Comparison of ENCODE assay signal across 8 cellular contexts in the genomic region with DNA sequence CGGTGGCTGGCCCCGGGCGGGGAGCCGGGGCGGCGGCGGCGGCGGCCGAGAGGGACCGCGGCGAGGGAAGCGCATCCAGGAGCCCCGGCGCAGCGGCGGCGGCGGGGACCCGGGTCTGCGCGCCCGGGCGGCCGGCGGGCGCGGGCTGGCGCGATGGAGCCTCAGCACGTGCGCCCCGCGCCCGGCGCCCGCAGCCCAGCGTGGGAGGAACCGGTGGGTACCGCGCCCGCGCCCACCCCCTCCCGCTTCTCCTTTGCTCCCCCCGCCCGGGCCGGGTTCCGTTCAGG. TPM values are rescaled to one million over a fixed set of nuclear protein-coding genes. Genes with fewer than 3 reads are reported as not detected.
A peak's percentile ranks its signal among the peaks of the same experiment; 100 is the strongest.
DNase-seq lines count a peak whose midpoint lies in the region; ATAC-seq and TF ChIP-seq lines count a peak whose summit lies in the region.

No MANE protein-coding gene starts in this region.

- DNase-seq in activated T-cell treated with anti-CD3 and anti-CD28 coated beads, Interleukin-2, amount 50 U/mL, for 72 hours: no peak
- DNase-seq in activated T-cell treated with anti-CD3 and anti-CD28 coated beads, Interleukin-2, amount 50 U/mL, for 1 hour: no peak
- no peak for DNase-seq in kidney epithelial cell (ENCODE audit: low read depth)
- no peak for DNase-seq in upper lobe of left lung
- DNase-seq in GM03348 (ENCODE audit: low spot score): no peak

- H3K36me3 ChIP-seq in kidney epithelial cell (ENCODE audit: control insufficient read depth, insufficient read depth, low read length): no peaks in the 10 kb centered on the region
- no peaks in the 10 kb centered on the region for H3K36me3 ChIP-seq in upper lobe of left lung

- H3K4me3 Mint-ChIP-seq in activated T-cell treated with anti-CD3 and anti-CD28 coated beads, Interleukin-2, amount 50 U/mL, for 72 hours: peak overlapping the region; percentile 93 to 97
- peak overlapping the region; percentile 89 for H3K4me3 Mint-ChIP-seq in activated T-helper 17 cell treated with anti-CD3 and anti-CD28 coated beads, Interleukin-2, amount 50 U/mL, for 72 hours

- H3K36me3 Mint-ChIP-seq in activated T-cell treated with anti-CD3 and anti-CD28 coated beads, Interleukin-2, amount 50 U/mL, for 72 hours (ENCODE audit: insufficient read depth in 2 of 2): peaks cover 3 to 6% of the 10 kb centered on the region in 2 donors
- peaks cover 7% of the 10 kb centered on the region for H3K36me3 Mint-ChIP-seq in activated T-helper 17 cell treated with anti-CD3 and anti-CD28 coated beads, Interleukin-2, amount 50 U/mL, for 72 hours (ENCODE audit: low read depth)

- H3K9me3 Mint-ChIP-seq in activated T-cell treated with anti-CD3 and anti-CD28 coated beads, Interleukin-2, amount 50 U/mL, for 72 hours: no peaks in the 10 kb centered on the region
- no peaks in the 10 kb centered on the region for H3K9me3 Mint-ChIP-seq in activated T-helper 17 cell treated with anti-CD3 and anti-CD28 coated beads, Interleukin-2, amount 50 U/mL, for 72 hours

- H3K27ac ChIP-seq in upper lobe of left lung: peak overlapping the region; percentile 88 to 94 (median 94)

- WGBS in upper lobe of left lung, 2 donors: 4% methylated on average over 5 of the region's 49 CpGs; no CpG with 5 or more reads in 1 of the 2 donors

- H3K27me3 Mint-ChIP-seq in activated T-cell treated with anti-CD3 and anti-CD28 coated beads, Interleukin-2, amount 50 U/mL, for 72 hours (ENCODE audit: low read depth): peaks cover 18% of the 10 kb centered on the region
- H3K27me3 Mint-ChIP-seq in activated T-helper 17 cell treated with anti-CD3 and anti-CD28 coated beads, Interleukin-2, amount 50 U/mL, for 72 hours: no peaks in the 10 kb centered on the region

- H3K4me1 ChIP-seq in upper lobe of left lung: peaks cover 13 to 22% (median 14%) of the 10 kb centered on the region in 4 donors

- peak overlapping the region; percentile 76 for H3K4me3 ChIP-seq in kidney epithelial cell (ENCODE audit: low read depth, low read length)
- H3K4me3 ChIP-seq in upper lobe of left lung: peak overlapping the region; percentile 70 to 93 (median 85)

- no peak for TF ChIP-seq CTCF in kidney epithelial cell (IDR thresholded peaks at IDR 0.05; ENCODE audit: insufficient read depth, low read length, poor library complexity, severe bottlenecking)
- TF ChIP-seq CTCF in upper lobe of left lung (IDR thresholded peaks at IDR 0.05): no peak

- TF ChIP-seq EP300 in upper lobe of left lung (IDR thresholded peaks at IDR 0.05): no peak

- H3K9me3 ChIP-seq in upper lobe of left lung: no peaks in the 10 kb centered on the region

- no peak overlapping the region for H3K27ac Mint-ChIP-seq in activated T-cell treated with anti-CD3 and anti-CD28 coated beads, Interleukin-2, amount 50 U/mL, for 72 hours
- H3K27ac Mint-ChIP-seq in activated T-helper 17 cell treated with anti-CD3 and anti-CD28 coated beads, Interleukin-2, amount 50 U/mL, for 72 hours: no peak overlapping the region

- TF ChIP-seq POLR2A in upper lobe of left lung (IDR thresholded peaks at IDR 0.05): no peak

- H3K27me3 ChIP-seq in kidney epithelial cell (ENCODE audit: control insufficient read depth, insufficient read depth, low read length) (no peaks in the 10 kb centered on the region), upper lobe of left lung (no peaks in the 10 kb centered on the region)

- peaks cover 32% of the 10 kb centered on the region for H3K4me1 Mint-ChIP-seq in activated T-cell treated with anti-CD3 and anti-CD28 coated beads, Interleukin-2, amount 50 U/mL, for 72 hours (ENCODE audit: low read depth)
- peaks cover 13% of the 10 kb centered on the region for H3K4me1 Mint-ChIP-seq in activated T-helper 17 cell treated with anti-CD3 and anti-CD28 coated beads, Interleukin-2, amount 50 U/mL, for 72 hours

- no peak for ATAC-seq in activated T-cell treated with anti-CD3 and anti-CD28 coated beads, Interleukin-2, amount 50 U/mL, for 72 hours (replicated peaks in 1 of 2)
- ATAC-seq in activated T-helper 17 cell treated with anti-CD3 and anti-CD28 coated beads, Interleukin-2, amount 50 U/mL, for 72 hours (replicated peaks): no peak
- ATAC-seq in upper lobe of left lung (ENCODE audit: low FRiP score in 2 of 2) (no peak), GM19324 (IDR thresholded peaks at IDR 0.05; ENCODE audit: low FRiP score, unreplicated experiment) (no peak), HG02938 (IDR thresholded peaks at IDR 0.05; ENCODE audit: unreplicated experiment) (no peak)

RNA-seq across cellular contexts. Expression of gene DGKH, which starts 7.8 kb away (rescaled TPM):
- 10 to 100 TPM; 15.3 to 19.2 TPM for total RNA-seq in activated T-cell treated with anti-CD3 and anti-CD28 coated beads, Interleukin-2, amount 50 U/mL, for 72 hours
- total RNA-seq in activated T-helper 17 cell treated with anti-CD3 and anti-CD28 coated beads, Interleukin-2, amount 50 U/mL, for 72 hours: 10 to 100 TPM; 16.6 to 17.5 TPM
- 17.2 and 17.9 TPM in 2 replicates for total RNA-seq in kidney epithelial cell
- 10 to 100 TPM in 5 of 6 donors, 1 to 10 TPM in 1; 9.6 to 33.2 (median 17.4) TPM for total RNA-seq in upper lobe of left lung
